ENCODE assay signal across 21 cellular contexts in the genomic region with DNA sequence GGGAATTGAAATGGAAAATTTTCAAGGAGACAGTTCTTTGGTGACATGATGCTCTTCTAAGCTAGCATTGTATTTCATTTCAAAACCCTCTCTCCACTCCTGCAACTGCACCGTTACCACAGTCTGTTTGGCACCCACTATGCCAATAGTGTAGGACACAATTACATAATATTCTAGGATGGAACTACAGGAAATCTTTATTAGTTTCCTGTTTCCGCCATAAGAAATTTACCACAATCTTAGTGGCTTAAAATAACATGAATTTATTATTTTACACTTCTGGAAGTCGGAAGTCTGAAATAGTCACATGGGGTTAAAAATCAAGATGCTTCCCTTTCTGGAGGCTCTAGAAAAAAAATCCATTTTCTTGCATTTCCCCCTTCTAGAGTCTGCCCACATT.
"Had no signal": no experiment of that assay in that cellular context is flagged by ENCODE, and none has a peak within 500 bp of the region (broad histone marks: within the 10 kb centered on the region; RNA-seq: fewer than 3 reads in every experiment).

No MANE protein-coding gene starts in this region.

- H3K4me3 Mint-ChIP-seq: activated CD4-positive, alpha-beta memory T cell treated with anti-CD3 and anti-CD28 coated beads, Interleukin-2, amount 10 ng/mL, durations not matched to agents 7 days and 5 days; activated CD4-positive, alpha-beta T cell treated with anti-CD3 and anti-CD28 coated beads for 36 hours; activated T-helper 17 cell treated with anti-CD3 and anti-CD28 coated beads, Interleukin-2, amount 50 U/mL, for 72 hours had no signal

- H3K27me3 ChIP-seq: breast epithelium had no signal

- H3K27ac Mint-ChIP-seq: activated CD4-positive, alpha-beta memory T cell treated with anti-CD3 and anti-CD28 coated beads, Interleukin-2, amount 10 ng/mL, durations not matched to agents 7 days and 5 days; activated CD4-positive, alpha-beta T cell treated with anti-CD3 and anti-CD28 coated beads for 36 hours; activated T-helper 17 cell treated with anti-CD3 and anti-CD28 coated beads, Interleukin-2, amount 50 U/mL, for 72 hours had no signal

- H3K9me3 Mint-ChIP-seq: activated CD4-positive, alpha-beta memory T cell treated with anti-CD3 and anti-CD28 coated beads, Interleukin-2, amount 10 ng/mL, durations not matched to agents 7 days and 5 days had no signal

- H3K27ac ChIP-seq: breast epithelium, WERI-Rb-1 had no signal

- H3K4me1 ChIP-seq: breast epithelium had no signal

- H3K36me3 ChIP-seq: WERI-Rb-1 had no signal

- DNase-seq: activated CD4-positive, alpha-beta memory T cell treated with anti-CD3 and anti-CD28 coated beads, Interleukin-2, amount 10 ng/mL, durations not matched to agents 7 days and 5 days; activated CD4-positive, alpha-beta T cell treated with anti-CD3 and anti-CD28 coated beads for 36 hours; activated CD4-positive, alpha-beta T cell treated with anti-CD3 and anti-CD28 coated beads, Interleukin-2, amount 50 U/mL, for 1 hour; activated gamma-delta T cell; activated naive CD4-positive, alpha-beta T cell treated with anti-CD3 and anti-CD28 coated beads, Interleukin-2, amount 50 U/mL, for 16 hours; activated T-cell treated with anti-CD3 and anti-CD28 coated beads for 4 hours; activated T-cell treated with anti-CD3 and anti-CD28 coated beads, Interleukin-2, amount 50 U/mL, for 48 hours; aorta; central memory CD4-positive, alpha-beta T cell; MM.1S; NCI-H1105 treated with DMSO at 0.1 percent for 48 hours; NCI-H1436 treated with DMSO at 0.1 percent for 48 hours; NCI-H187; NCI-H2081 treated with DMSO at 0.1 percent for 48 hours; NCI-H446; NCI-H524; SIG-M5; T-helper 1 cell; WERI-Rb-1 had no signal

- H3K9me3 ChIP-seq: breast epithelium had no signal

- H3K27me3 Mint-ChIP-seq: activated CD4-positive, alpha-beta memory T cell treated with anti-CD3 and anti-CD28 coated beads, Interleukin-2, amount 10 ng/mL, durations not matched to agents 7 days and 5 days; activated T-helper 17 cell treated with anti-CD3 and anti-CD28 coated beads, Interleukin-2, amount 50 U/mL, for 72 hours had no signal

- H3K4me1 Mint-ChIP-seq: activated CD4-positive, alpha-beta memory T cell treated with anti-CD3 and anti-CD28 coated beads, Interleukin-2, amount 10 ng/mL, durations not matched to agents 7 days and 5 days; activated CD4-positive, alpha-beta T cell treated with anti-CD3 and anti-CD28 coated beads for 36 hours; activated T-helper 17 cell treated with anti-CD3 and anti-CD28 coated beads, Interleukin-2, amount 50 U/mL, for 72 hours had no signal

- H3K4me3 ChIP-seq: breast epithelium had no signal

- ATAC-seq: activated CD4-positive, alpha-beta T cell treated with anti-CD3 and anti-CD28 coated beads for 36 hours; activated T-helper 17 cell treated with anti-CD3 and anti-CD28 coated beads, Interleukin-2, amount 50 U/mL, for 72 hours had no signal
